ENCODE assay signal across 1 cellular context in genomic region chr6:33812669-33813068, GRCh38.
TF ChIP-seq lines count a peak whose summit lies in the region.

No MANE protein-coding gene starts in this region.

TF ChIP-seq in HepG2, 621 proteins besides CTCF, POLR2A, EP300 and RAD21 (continued from another document and continues in another):
- TF ChIP-seq THAP9 (CRISPR knock-in tag; IDR thresholded peaks at IDR 0.05; ENCODE audit: borderline replicate concordance) (0 out of 2 replicates have a peak, but pooled peaks have one; percentile 39), ZBTB20 (CRISPR knock-in tag; IDR thresholded peaks at IDR 0.05; ENCODE audit: borderline replicate concordance, low read depth) (peak; percentile 69; the same call in 1 of the 2 replicates), NFE2L2 (IDR thresholded peaks at IDR 0.05; ENCODE audit: low read length) (no peak), NR1H2 (CRISPR knock-in tag; IDR thresholded peaks at IDR 0.05; ENCODE audit: borderline replicate concordance, low read depth) (peak; percentile 70; the same call in 1 of the 2 replicates), ZNF615 (CRISPR knock-in tag; IDR thresholded peaks at IDR 0.05; ENCODE audit: borderline replicate concordance) (peak; percentile 56; the same call in 1 of the 2 replicates), SP5 (CRISPR knock-in tag; IDR thresholded peaks at IDR 0.05; ENCODE audit: borderline replicate concordance, low read depth) (no peak), ZNF446 (CRISPR knock-in tag; IDR thresholded peaks at IDR 0.05) (peak; percentile 87; the same call in 1 of the 2 replicates), TFE3 (CRISPR knock-in tag; IDR thresholded peaks at IDR 0.05) (peak; percentile 89), RFXAP (CRISPR knock-in tag; IDR thresholded peaks at IDR 0.05; ENCODE audit: borderline replicate concordance) (peak; percentile 71; the same call in 1 of the 2 replicates), MYPOP (CRISPR knock-in tag; IDR thresholded peaks at IDR 0.05) (no peak), YEATS4 (CRISPR knock-in tag; IDR thresholded peaks at IDR 0.05; ENCODE audit: borderline replicate concordance) (no peak), TAF15 (IDR thresholded peaks at IDR 0.05; ENCODE audit: low read depth, low read length, poor library complexity, severe bottlenecking) (no peak), DRAP1 (CRISPR knock-in tag; IDR thresholded peaks at IDR 0.05) (peak; percentile 60; the same call in 1 of the 2 replicates), ZIK1 (CRISPR knock-in tag; IDR thresholded peaks at IDR 0.05; ENCODE audit: borderline replicate concordance, low read depth) (no peak), CCDC6 (CRISPR knock-in tag; IDR thresholded peaks at IDR 0.05) (no peak), SP2 (CRISPR knock-in tag; IDR thresholded peaks at IDR 0.05) (no peak), ARID3A (IDR thresholded peaks at IDR 0.05; ENCODE audit: low read depth, low read length) (no peak), KDM4B (CRISPR knock-in tag; IDR thresholded peaks at IDR 0.05) (peak; percentile 91), RNF219 (CRISPR knock-in tag; IDR thresholded peaks at IDR 0.05) (no peak), UBTF (CRISPR knock-in tag; IDR thresholded peaks at IDR 0.05) (no peak), RFXANK (CRISPR knock-in tag; IDR thresholded peaks at IDR 0.05) (0 out of 2 replicates have a peak, but pooled peaks have one; percentile 44), ZNF282 (IDR thresholded peaks at IDR 0.05; ENCODE audit: partially characterized antibody) (no peak), RBM22 (optimal IDR thresholded peaks at IDR 0.05; ENCODE audit: low read length) (no peak), ZNF350 (CRISPR knock-in tag; IDR thresholded peaks at IDR 0.05; ENCODE audit: borderline replicate concordance, low read depth) (peak; percentile 28; the same call in 1 of the 2 replicates), POGZ (CRISPR knock-in tag; IDR thresholded peaks at IDR 0.05) (no peak), PHF20 (CRISPR knock-in tag; IDR thresholded peaks at IDR 0.05) (no peak), POGK (CRISPR knock-in tag; conservative IDR thresholded peaks at IDR 0.05) (peak; percentile 92), ZKSCAN8 (CRISPR knock-in tag; IDR thresholded peaks at IDR 0.05; ENCODE audit: borderline replicate concordance) (no peak), DNMT3B (CRISPR knock-in tag; conservative IDR thresholded peaks at IDR 0.05) (peak; percentile 98), ISX (CRISPR knock-in tag; conservative IDR thresholded peaks at IDR 0.05) (peak; percentile 94), RBM39 (IDR thresholded peaks at IDR 0.05; ENCODE audit: low read depth, low read length, poor library complexity, severe bottlenecking) (no peak), MAFK (conservative IDR thresholded peaks at IDR 0.05 in 1 of 2, IDR thresholded peaks at IDR 0.05 in 1 of 2; ENCODE audit: low read length in 2 of 2) (no peak), KLF11 (CRISPR knock-in tag; IDR thresholded peaks at IDR 0.05) (peak; percentile 94), KIAA2018 (CRISPR knock-in tag; IDR thresholded peaks at IDR 0.05; ENCODE audit: borderline replicate concordance) (no peak), ZFP36 (IDR thresholded peaks at IDR 0.05; ENCODE audit: borderline replicate concordance, low read depth, low read length, partially characterized antibody) (no peak)
